ENCODE assay signal across 8 cellular contexts in genomic region chr16:180101-180920, GRCh38. TPM values are rescaled to one million over a fixed set of nuclear protein-coding genes. Genes with fewer than 3 reads are reported as not detected.
DNase-seq lines count a peak whose midpoint lies in the region; ATAC-seq and TF ChIP-seq lines count a peak whose summit lies in the region.

TSS of gene HBQ1 (plus strand) at chr16:180459. CDS start at chr16:180487, 28 bp downstream.

- DNase-seq in EH (ENCODE audit: low read depth): peak; percentile 16
- DNase-seq in MM.1S: no peak
- peak; percentile 35 for DNase-seq in activated naive CD4-positive, alpha-beta T cell treated with Interleukin-2 at 50 U/mL for 16 hours
- DNase-seq in right atrium auricular region (ENCODE audit: low spot score): no peak
- DNase-seq in 8988T: no peak
- no peak for DNase-seq in ACHN

- peak within 1 kb of the TSS; percentile 93 for H3K4me2 ChIP-seq in MM.1S (ENCODE audit: low read depth, low read length)

- H3K9me2 ChIP-seq in MM.1S (replicated peaks; ENCODE audit: insufficient read depth, low read length): no peaks in the 10 kb centered on the region

- in situ Hi-C loops in ACHN (cut with HindIII; ENCODE audit: low pct_ligation_motif_present, low pct_unique_long_range_greater_than_20kb, low sequenced_read_pairs): no loop called here

- peak within 1 kb of the TSS; percentile 22; the same call in 1 of the 2 replicates for H3K9ac ChIP-seq in MM.1S (ENCODE audit: low read length)

- H3K4me1 ChIP-seq in MM.1S (ENCODE audit: low read length) (0 out of 2 replicates have a peak, but pooled peaks cover 6% of the 10 kb centered on the region), right atrium auricular region (peaks cover 0 to 28% of the 10 kb centered on the region in 2 donors)

- H4K20me1 ChIP-seq in MM.1S (ENCODE audit: insufficient read depth, low read length): no peaks in the 10 kb centered on the region

- H3F3A ChIP-seq in MM.1S (ENCODE audit: insufficient read depth, low read length): no peaks in the 10 kb centered on the region

- peak within 1 kb of the TSS; percentile 49 for H2AFZ ChIP-seq in MM.1S (ENCODE audit: low read length)

- TF ChIP-seq CTCF in MM.1S (IDR thresholded peaks at IDR 0.05; ENCODE audit: low read length): no peak
- peak; percentile 37 to 39 for TF ChIP-seq CTCF in right atrium auricular region (IDR thresholded peaks at IDR 0.05)

- H3K9me3 ChIP-seq in MM.1S (replicated peaks; ENCODE audit: insufficient read depth, low read length) (no peaks in the 10 kb centered on the region), right atrium auricular region (no peaks in the 10 kb centered on the region)

- H3K27ac ChIP-seq in MM.1S (ENCODE audit: low read length) (no peak within 1 kb of the TSS), right atrium auricular region (no peak within 1 kb of the TSS), skin epidermis (no peak within 1 kb of the TSS)

- H3K36me3 ChIP-seq in MM.1S (replicated peaks; ENCODE audit: insufficient read depth, low read length) (no peaks in the 10 kb centered on the region), right atrium auricular region (no peaks in the 10 kb centered on the region)

- H3K27me3 ChIP-seq in MM.1S (replicated peaks; ENCODE audit: insufficient read depth, low read length): peaks cover 27% of the 10 kb centered on the region
- peaks cover 0 to 17% of the 10 kb centered on the region in 2 donors for H3K27me3 ChIP-seq in right atrium auricular region

- H3K4me3 ChIP-seq in MM.1S (ENCODE audit: low read length) (peak within 1 kb of the TSS; percentile 47), right atrium auricular region (peak within 1 kb of the TSS; percentile 0 to 43), skin epidermis (peak within 1 kb of the TSS in 5 of 7 experiments; percentile 1 to 16 (median 14))

- no peak for ATAC-seq in GM21786 (IDR thresholded peaks at IDR 0.05; ENCODE audit: unreplicated experiment)

- no peaks in the 10 kb centered on the region for H3K79me2 ChIP-seq in MM.1S (ENCODE audit: low read length)

RNA-seq across cellular contexts. Expression of gene HBQ1, which starts in this region (rescaled TPM):
- total RNA-seq in right atrium auricular region: 1 to 10 TPM; 2.1 to 2.8 TPM

Comparison
In these comparisons a context has a peak if more than half of its experiments do, and no peak if none do; other contexts are left out.
1. DNase-seq: peak in EH (single experiment) and activated naive CD4-positive, alpha-beta T cell treated with Interleukin-2 at 50 U/mL for 16 hours (single experiment); none in MM.1S (single experiment), right atrium auricular region (single experiment), 8988T (single experiment) and ACHN (single experiment).
2. Peak in every context shown above with its lines, with median percentiles within 50 percentile points of each other: H3K4me3 ChIP-seq.